1 cellular context compared by ENCODE assay signal in genomic region chr12:6952121-6952859, GRCh38.
TF ChIP-seq lines count a peak whose summit lies in the region.

No MANE protein-coding gene starts in this region.

TF ChIP-seq in endothelial cell of umbilical vein, 7 proteins besides CTCF, POLR2A, EP300 and RAD21 (continued from another document):
- TF ChIP-seq EZH2 (IDR thresholded peaks at IDR 0.05; ENCODE audit: borderline replicate concordance, low read depth, low read length, severe bottlenecking), result no peak
- no peak for TF ChIP-seq GATA2 (IDR thresholded peaks at IDR 0.05; ENCODE audit: insufficient read depth, insufficient read length, low read depth, low read length)
- no peak for TF ChIP-seq MYC (IDR thresholded peaks at IDR 0.05; ENCODE audit: low read depth, low read length)
- no peak for TF ChIP-seq FOS (IDR thresholded peaks at IDR 0.05; ENCODE audit: borderline replicate concordance, insufficient read depth, low read length)
- no peak for TF ChIP-seq JUN (IDR thresholded peaks at IDR 0.05; ENCODE audit: borderline replicate concordance, insufficient read depth, insufficient read length, low read depth)
- no peak for TF ChIP-seq MAX (IDR thresholded peaks at IDR 0.05; ENCODE audit: insufficient read depth, insufficient read length)
